Comparison of ENCODE assay signal across 1 cellular context in the genomic region with DNA sequence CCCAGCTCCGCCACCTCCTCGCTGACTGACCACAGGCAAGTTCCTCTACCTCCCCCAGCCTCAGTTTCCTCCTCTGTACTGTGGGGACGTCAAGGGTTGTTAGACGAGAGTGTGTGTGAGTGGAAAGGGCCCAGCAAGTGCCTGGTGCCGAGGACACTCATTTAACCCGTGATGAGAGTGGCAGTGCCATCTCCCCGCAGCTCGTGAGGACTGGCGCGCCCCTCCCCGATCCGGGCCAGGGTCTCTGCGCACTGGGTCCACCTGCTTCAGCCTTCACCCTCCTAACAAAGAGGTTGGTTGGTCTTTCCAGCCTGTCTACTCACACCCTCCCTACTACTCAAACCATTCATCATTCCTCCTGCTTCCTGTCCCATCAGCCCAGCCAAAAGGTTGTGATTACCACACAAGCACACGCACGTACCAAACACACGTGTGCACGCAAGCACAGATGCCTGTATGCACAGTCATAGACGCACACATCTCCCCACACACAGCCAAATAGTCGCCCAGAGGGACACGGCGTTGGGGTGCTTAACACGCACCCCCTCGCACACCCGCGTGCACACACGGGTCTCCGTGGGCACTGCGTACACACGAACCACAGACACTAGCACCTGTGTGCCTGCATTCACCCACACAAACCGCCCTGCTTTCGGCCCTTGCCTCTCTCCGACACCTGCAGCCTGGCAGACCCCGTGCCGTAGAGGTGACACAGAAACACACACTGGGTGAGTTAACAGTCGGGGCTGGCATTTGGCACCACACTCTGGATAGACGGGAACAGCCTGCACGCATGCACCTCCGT.
TF ChIP-seq lines count a peak whose summit lies in the region.

No MANE protein-coding gene starts in this region.

TF ChIP-seq in HCT116, 20 proteins besides CTCF, POLR2A, EP300 and RAD21:
- TF ChIP-seq TCF7L2 (IDR thresholded peaks at IDR 0.05; ENCODE audit: borderline replicate concordance, extremely low read depth, insufficient read depth, insufficient read length): no peak
- no peak for TF ChIP-seq ELF1 (IDR thresholded peaks at IDR 0.05; ENCODE audit: borderline replicate concordance, low read depth)
- TF ChIP-seq JUND (IDR thresholded peaks at IDR 0.05): no peak
- no peak for TF ChIP-seq POLR2AphosphoS5 (IDR thresholded peaks at IDR 0.05; ENCODE audit: low read depth, low read length)
- no peak for TF ChIP-seq EZH2phosphoT487 (IDR thresholded peaks at IDR 0.05; ENCODE audit: borderline replicate concordance)
- no peak for TF ChIP-seq FOSL1 (IDR thresholded peaks at IDR 0.05; ENCODE audit: low read depth)
- no peak for TF ChIP-seq SRF (IDR thresholded peaks at IDR 0.05; ENCODE audit: low read depth)
- TF ChIP-seq, protein P1, sequence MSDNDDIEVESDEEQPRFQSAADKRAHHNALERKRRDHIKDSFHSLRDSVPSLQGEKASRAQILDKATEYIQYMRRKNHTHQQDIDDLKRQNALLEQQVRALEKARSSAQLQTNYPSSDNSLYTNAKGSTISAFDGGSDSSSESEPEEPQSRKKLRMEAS (IDR thresholded peaks at IDR 0.05): no peak
- TF ChIP-seq, protein P2, sequence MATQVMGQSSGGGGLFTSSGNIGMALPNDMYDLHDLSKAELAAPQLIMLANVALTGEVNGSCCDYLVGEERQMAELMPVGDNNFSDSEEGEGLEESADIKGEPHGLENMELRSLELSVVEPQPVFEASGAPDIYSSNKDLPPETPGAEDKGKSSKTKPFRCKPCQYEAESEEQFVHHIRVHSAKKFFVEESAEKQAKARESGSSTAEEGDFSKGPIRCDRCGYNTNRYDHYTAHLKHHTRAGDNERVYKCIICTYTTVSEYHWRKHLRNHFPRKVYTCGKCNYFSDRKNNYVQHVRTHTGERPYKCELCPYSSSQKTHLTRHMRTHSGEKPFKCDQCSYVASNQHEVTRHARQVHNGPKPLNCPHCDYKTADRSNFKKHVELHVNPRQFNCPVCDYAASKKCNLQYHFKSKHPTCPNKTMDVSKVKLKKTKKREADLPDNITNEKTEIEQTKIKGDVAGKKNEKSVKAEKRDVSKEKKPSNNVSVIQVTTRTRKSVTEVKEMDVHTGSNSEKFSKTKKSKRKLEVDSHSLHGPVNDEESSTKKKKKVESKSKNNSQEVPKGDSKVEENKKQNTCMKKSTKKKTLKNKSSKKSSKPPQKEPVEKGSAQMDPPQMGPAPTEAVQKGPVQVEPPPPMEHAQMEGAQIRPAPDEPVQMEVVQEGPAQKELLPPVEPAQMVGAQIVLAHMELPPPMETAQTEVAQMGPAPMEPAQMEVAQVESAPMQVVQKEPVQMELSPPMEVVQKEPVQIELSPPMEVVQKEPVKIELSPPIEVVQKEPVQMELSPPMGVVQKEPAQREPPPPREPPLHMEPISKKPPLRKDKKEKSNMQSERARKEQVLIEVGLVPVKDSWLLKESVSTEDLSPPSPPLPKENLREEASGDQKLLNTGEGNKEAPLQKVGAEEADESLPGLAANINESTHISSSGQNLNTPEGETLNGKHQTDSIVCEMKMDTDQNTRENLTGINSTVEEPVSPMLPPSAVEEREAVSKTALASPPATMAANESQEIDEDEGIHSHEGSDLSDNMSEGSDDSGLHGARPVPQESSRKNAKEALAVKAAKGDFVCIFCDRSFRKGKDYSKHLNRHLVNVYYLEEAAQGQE (IDR thresholded peaks at IDR 0.05; ENCODE audit: low read depth): no peak
- no peak for TF ChIP-seq SIN3A (IDR thresholded peaks at IDR 0.05; ENCODE audit: low read depth)
- TF ChIP-seq YY1 (IDR thresholded peaks at IDR 0.05; ENCODE audit: extremely low read depth, insufficient replicate concordance, low read depth, low read length): no peak
- no peak for TF ChIP-seq CEBPB (IDR thresholded peaks at IDR 0.05; ENCODE audit: low read depth)
- TF ChIP-seq ZBTB33 (IDR thresholded peaks at IDR 0.05; ENCODE audit: extremely low read depth, insufficient replicate concordance, low read length): no peak
- TF ChIP-seq ZNF274 (IDR thresholded peaks at IDR 0.05; ENCODE audit: low read depth, low read length): no peak
- no peak for TF ChIP-seq EGR1 (IDR thresholded peaks at IDR 0.05; ENCODE audit: low read depth)
- TF ChIP-seq ZFX (IDR thresholded peaks at IDR 0.05): no peak
- no peak for TF ChIP-seq SP1 (IDR thresholded peaks at IDR 0.05; ENCODE audit: low read depth)
TF ChIP-seq in HCT116: peak in this region for 0.
